8 cellular contexts compared by ENCODE assay signal in the genomic region with DNA sequence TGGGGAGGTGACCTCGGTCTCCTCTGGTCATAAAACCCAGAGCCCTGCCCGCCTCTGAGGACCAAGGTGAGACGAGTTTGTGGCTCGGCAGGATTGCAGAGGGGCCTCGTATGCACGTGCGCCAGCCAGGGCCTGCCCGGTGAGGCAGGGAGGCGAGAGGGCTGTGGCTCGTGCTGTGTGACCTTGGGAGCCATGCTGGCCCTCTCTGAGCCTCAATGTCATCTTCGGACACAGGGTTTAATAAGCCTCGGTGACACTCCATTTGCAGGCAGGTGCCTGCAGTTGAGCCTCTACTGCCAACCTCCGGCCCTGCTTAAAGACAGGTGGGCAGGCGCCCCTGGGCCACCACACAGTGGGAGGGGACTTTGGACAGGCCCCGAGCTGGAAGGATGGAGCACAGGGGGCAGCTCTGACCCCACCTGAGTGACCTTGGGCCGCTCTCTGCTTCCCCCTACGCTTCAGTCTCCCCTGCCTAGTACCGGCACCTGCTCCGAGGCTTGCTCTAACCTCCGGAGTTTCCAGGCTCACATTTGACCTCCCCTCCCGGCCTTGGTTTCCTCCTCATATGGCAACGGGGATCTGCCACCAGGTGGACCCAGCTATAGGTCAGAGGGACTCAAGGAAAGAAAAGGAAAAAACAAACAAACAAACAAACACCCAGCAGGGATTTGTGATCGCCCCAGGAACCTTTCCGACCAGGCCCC. TPM values are rescaled to one million over a fixed set of nuclear protein-coding genes. Genes with fewer than 3 reads are reported as not detected.
DNase-seq lines count a peak whose midpoint lies in the region; ATAC-seq and TF ChIP-seq lines count a peak whose summit lies in the region.

No MANE protein-coding gene starts in this region.

- intact Hi-C loops in Calu3 (cut with micrococcal nuclease; ENCODE audit: unreplicated experiment) = no loop called here

- no peak overlapping the region for H2AFZ ChIP-seq in parathyroid adenoma

- CTCF ChIA-PET in Calu3 (lab: Charles Lee) = interaction anchor here (0.6 kb wide), 1 partner anchor 11 kb away, joined by 4 read pairs; no protein-coding TSS in a partner anchor

- TF ChIP-seq CTCF in Calu3 (IDR thresholded peaks at IDR 0.05; ENCODE audit: unreplicated experiment) (no peak), parathyroid adenoma (IDR thresholded peaks at IDR 0.05) (no peak)

- H3K36me3 Mint-ChIP-seq in Calu3 (ENCODE audit: insufficient read depth, unreplicated experiment) = peaks cover 70% of the 10 kb centered on the region

- H3K4me1 ChIP-seq in parathyroid adenoma = peaks cover 39% of the 10 kb centered on the region

- TSS peak; percentile 28 for BruUV-seq in Calu3 (replicated peaks; lab: Mats Ljungman, UMichigan)

- peak overlapping the region; percentile 82 for H3K4me3 Mint-ChIP-seq in Calu3 (ENCODE audit: low read depth, unreplicated experiment)

- H3K27ac ChIP-seq in epithelial cell of prostate (peak overlapping the region; percentile 89), parathyroid adenoma (peak overlapping the region; percentile 87)

- H3K4me3 ChIP-seq in parathyroid adenoma (ENCODE audit: low read depth, low read length) = peak overlapping the region; percentile 81

- peak overlapping the region; percentile 95 for H3K4me2 ChIP-seq in parathyroid adenoma (ENCODE audit: low read length)

- no peaks in the 10 kb centered on the region for H3K27me3 ChIP-seq in parathyroid adenoma (ENCODE audit: control insufficient read depth, insufficient read depth, low read length)

- ATAC-seq in HG02885 (IDR thresholded peaks at IDR 0.05; ENCODE audit: poor library complexity, unreplicated experiment) = no peak

- no peaks in the 10 kb centered on the region for H3K27me3 Mint-ChIP-seq in Calu3 (ENCODE audit: unreplicated experiment)

- H3K36me3 ChIP-seq in parathyroid adenoma (ENCODE audit: control insufficient read depth, insufficient read depth, low read length) = no peaks in the 10 kb centered on the region

- peak overlapping the region; percentile 71 for H3K27ac Mint-ChIP-seq in Calu3 (ENCODE audit: unreplicated experiment)

- H3K9ac ChIP-seq in parathyroid adenoma = peak overlapping the region; percentile 72

- peaks cover 65% of the 10 kb centered on the region for H3K79me2 ChIP-seq in parathyroid adenoma

- H3K9me3 Mint-ChIP-seq in Calu3 (ENCODE audit: low read depth, unreplicated experiment) = no peaks in the 10 kb centered on the region

- DNase-seq in Calu3 (no peak), epithelial cell of prostate (ENCODE audit: low read depth, low spot score) (no peak), amygdala (lab: John Stamatoyannopoulos, UW) (no peak), NCI-H526 treated with DMSO at 0.1 percent for 48 hours (lab: John Stamatoyannopoulos, UW) (no peak), DMS153 (lab: John Stamatoyannopoulos, UW) (no peak)

- no peaks in the 10 kb centered on the region for H3K9me3 ChIP-seq in parathyroid adenoma (ENCODE audit: control insufficient read depth, low read length)

- H3K4me1 Mint-ChIP-seq in Calu3 (ENCODE audit: low read depth, unreplicated experiment) = no peaks in the 10 kb centered on the region

TF ChIP-seq in PFSK-1, 5 proteins besides CTCF, POLR2A, EP300 and RAD21:
- TF ChIP-seq POLR2AphosphoS5 (IDR thresholded peaks at IDR 0.05; ENCODE audit: low read depth, low read length) (no peak), FOXP2 (optimal IDR thresholded peaks at IDR 0.05; ENCODE audit: borderline replicate concordance, extremely low read depth, extremely low read length, insufficient read depth) (peak; percentile 7), TAF1 (IDR thresholded peaks at IDR 0.05; ENCODE audit: borderline replicate concordance, insufficient read depth, low read length) (no peak), SIN3A (IDR thresholded peaks at IDR 0.05; ENCODE audit: borderline replicate concordance, insufficient read depth, low read length) (no peak)
- TF ChIP-seq, protein P1, sequence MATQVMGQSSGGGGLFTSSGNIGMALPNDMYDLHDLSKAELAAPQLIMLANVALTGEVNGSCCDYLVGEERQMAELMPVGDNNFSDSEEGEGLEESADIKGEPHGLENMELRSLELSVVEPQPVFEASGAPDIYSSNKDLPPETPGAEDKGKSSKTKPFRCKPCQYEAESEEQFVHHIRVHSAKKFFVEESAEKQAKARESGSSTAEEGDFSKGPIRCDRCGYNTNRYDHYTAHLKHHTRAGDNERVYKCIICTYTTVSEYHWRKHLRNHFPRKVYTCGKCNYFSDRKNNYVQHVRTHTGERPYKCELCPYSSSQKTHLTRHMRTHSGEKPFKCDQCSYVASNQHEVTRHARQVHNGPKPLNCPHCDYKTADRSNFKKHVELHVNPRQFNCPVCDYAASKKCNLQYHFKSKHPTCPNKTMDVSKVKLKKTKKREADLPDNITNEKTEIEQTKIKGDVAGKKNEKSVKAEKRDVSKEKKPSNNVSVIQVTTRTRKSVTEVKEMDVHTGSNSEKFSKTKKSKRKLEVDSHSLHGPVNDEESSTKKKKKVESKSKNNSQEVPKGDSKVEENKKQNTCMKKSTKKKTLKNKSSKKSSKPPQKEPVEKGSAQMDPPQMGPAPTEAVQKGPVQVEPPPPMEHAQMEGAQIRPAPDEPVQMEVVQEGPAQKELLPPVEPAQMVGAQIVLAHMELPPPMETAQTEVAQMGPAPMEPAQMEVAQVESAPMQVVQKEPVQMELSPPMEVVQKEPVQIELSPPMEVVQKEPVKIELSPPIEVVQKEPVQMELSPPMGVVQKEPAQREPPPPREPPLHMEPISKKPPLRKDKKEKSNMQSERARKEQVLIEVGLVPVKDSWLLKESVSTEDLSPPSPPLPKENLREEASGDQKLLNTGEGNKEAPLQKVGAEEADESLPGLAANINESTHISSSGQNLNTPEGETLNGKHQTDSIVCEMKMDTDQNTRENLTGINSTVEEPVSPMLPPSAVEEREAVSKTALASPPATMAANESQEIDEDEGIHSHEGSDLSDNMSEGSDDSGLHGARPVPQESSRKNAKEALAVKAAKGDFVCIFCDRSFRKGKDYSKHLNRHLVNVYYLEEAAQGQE (IDR thresholded peaks at IDR 0.05; ENCODE audit: insufficient read depth in 1 of 2, low read depth in 2 of 2, low read length in 2 of 2) = no peak
TF ChIP-seq in PFSK-1: peak in this region for 1.

RNA-seq across cellular contexts. Expression of a gene that starts 3.2 kb away (rescaled TPM):
- total RNA-seq in Calu3 (2022) = 38.0 and 44.7 TPM in 2 replicates
- 31.1 TPM for polyA plus RNA-seq in PFSK-1 (2012; ENCODE audit: insufficient read length, low read depth)

RNA-seq across cellular contexts. Expression of a gene that starts 56.0 kb away (rescaled TPM):
- total RNA-seq in Calu3 (2022) = 29.3 and 35.7 TPM in 2 replicates
- polyA plus RNA-seq in PFSK-1 (2012; ENCODE audit: insufficient read length, low read depth) = 36.0 TPM
